In genomic region chr2:196214156-196214555, GRCh38 we compare ENCODE assay signal across 14 cellular contexts.
"Had no signal": no experiment of that assay in that cellular context is flagged by ENCODE, and none has a peak within 500 bp of the region (broad histone marks: within the 10 kb centered on the region; RNA-seq: fewer than 3 reads in every experiment).

No MANE protein-coding gene starts in this region.

- H3K27ac Mint-ChIP-seq: activated CD4-positive, alpha-beta T cell treated with anti-CD3 and anti-CD28 coated beads, Interleukin-2, amount 10 ng/mL, durations not matched to agents 7 days and 5 days; T-helper 2 cell treated with Interferon-gamma antibody and Interleukin-4, amounts not matched to agents 5 μg/mL and 100 μg/mL, for 36 hours had no signal

- H3K27ac ChIP-seq: colonic mucosa, esophagus muscularis mucosa, skin epidermis, transverse colon had no signal

- DNase-seq: activated CD4-positive, alpha-beta T cell treated with anti-CD3 and anti-CD28 coated beads, Interleukin-2, amount 10 ng/mL, durations not matched to agents 7 days and 5 days; activated naive CD4-positive, alpha-beta T cell; amniotic stem cell; colonic mucosa; islet precursor cell; midbrain; stimulated activated CD4-positive, alpha-beta T cell treated with anti-CD3 and anti-CD28 coated beads, Interleukin-4, amount 100 ng/mL, for 4 hours; stimulated activated CD8-positive, alpha-beta memory T cell treated with anti-CD3 and anti-CD28 coated beads, Interleukin-4, amount 100 ng/mL, for 48 hours; stimulated activated naive CD8-positive, alpha-beta T cell treated with anti-CD3 and anti-CD28 coated beads, Interleukin-15, Interleukin-2, amounts not matched to agents 100 U/mL and 50 U/mL, for 24 hours; transverse colon had no signal

- H3K27me3 ChIP-seq: colonic mucosa, esophagus muscularis mucosa, transverse colon had no signal

- H3K4me3 Mint-ChIP-seq: activated CD4-positive, alpha-beta T cell treated with anti-CD3 and anti-CD28 coated beads, Interleukin-2, amount 10 ng/mL, durations not matched to agents 7 days and 5 days; T-helper 2 cell treated with Interferon-gamma antibody and Interleukin-4, amounts not matched to agents 5 μg/mL and 100 μg/mL, for 36 hours had no signal

- H3K36me3 ChIP-seq: colonic mucosa, transverse colon had no signal

- ATAC-seq: stimulated activated naive CD8-positive, alpha-beta T cell treated with anti-CD3 and anti-CD28 coated beads, Interleukin-15, Interleukin-2, amounts not matched to agents 100 U/mL and 50 U/mL, for 24 hours had no signal

- H3K27me3 Mint-ChIP-seq: activated CD4-positive, alpha-beta T cell treated with anti-CD3 and anti-CD28 coated beads, Interleukin-2, amount 10 ng/mL, durations not matched to agents 7 days and 5 days had no signal

- H3K9me3 ChIP-seq: colonic mucosa, esophagus muscularis mucosa, transverse colon had no signal

- H3K4me3 ChIP-seq: colonic mucosa, esophagus muscularis mucosa, lung, skin epidermis, transverse colon had no signal

- H3K4me1 ChIP-seq: colonic mucosa, esophagus muscularis mucosa, transverse colon had no signal
